In genomic region chr9:99359336-99359735, GRCh38 we compare ENCODE assay signal across 19 cellular contexts.
"Had no signal": no experiment of that assay in that cellular context is flagged by ENCODE, and none has a peak within 500 bp of the region (broad histone marks: within the 10 kb centered on the region; RNA-seq: fewer than 3 reads in every experiment).

No MANE protein-coding gene starts in this region.

- H3K27ac ChIP-seq: coronary artery, lower lobe of right lung, skin epidermis had no signal

- ATAC-seq: activated CD8-positive, alpha-beta memory T cell treated with anti-CD3 and anti-CD28 coated beads, Interleukin-2, amount 10 ng/mL, durations not matched to agents 7 days and 5 days; activated T-helper 17 cell treated with anti-CD3 and anti-CD28 coated beads, Interleukin-2, amount 50 U/mL, for 72 hours; lower lobe of right lung; natural killer cell; T-cell had no signal

- DNase-seq: activated B cell treated with CpG ODN at 0.5 μM for 24 hours; activated CD4-positive, alpha-beta memory T cell treated with anti-CD3 and anti-CD28 coated beads, Interleukin-2, amount 10 ng/mL, durations not matched to agents 7 days and 5 days; activated CD4-positive, alpha-beta T cell treated with anti-CD3 and anti-CD28 coated beads for 4 hours; activated CD8-positive, alpha-beta memory T cell treated with anti-CD3 and anti-CD28 coated beads, Interleukin-2, amount 10 ng/mL, durations not matched to agents 7 days and 5 days; activated naive CD4-positive, alpha-beta T cell treated with Interleukin-2 at 50 U/mL for 16 hours; activated naive CD8-positive, alpha-beta T cell treated with anti-CD3 and anti-CD28 coated beads, Interleukin-2, amount 10 ng/mL, durations not matched to agents 7 days and 5 days; activated T-cell treated with anti-CD3 and anti-CD28 coated beads, Interleukin-2, amount 50 U/mL, for 1 hour; amygdala; lower lobe of right lung; natural killer cell; nucleus accumbens; retina; stimulated activated CD4-positive, alpha-beta T cell treated with anti-CD3 and anti-CD28 coated beads, Interleukin-4, amount 100 ng/mL, for 1 hour; T-cell had no signal

- H3K9me3 ChIP-seq: lower lobe of right lung had no signal

- H3K4me3 ChIP-seq: coronary artery, lower lobe of right lung, skin epidermis had no signal

- H3K36me3 ChIP-seq: lower lobe of right lung had no signal

- H3K4me1 ChIP-seq: lower lobe of right lung had no signal

- FAIRE-seq: endometrium, frontal cortex had no signal
